8 cellular contexts compared by ENCODE assay signal in genomic region chr11:45917623-45918330, GRCh38. TPM values are rescaled to one million over a fixed set of nuclear protein-coding genes. Genes with fewer than 3 reads are reported as not detected.
DNase-seq lines count a peak whose midpoint lies in the region; ATAC-seq and TF ChIP-seq lines count a peak whose summit lies in the region.

Gene PEX16 (minus strand): TSS chr11:45917877. CDS start chr11:45917811, 66 bp downstream.

- H3K4me1 ChIP-seq in ACC112 (ENCODE audit: control insufficient read depth, insufficient read depth, low read length, unreplicated experiment) (no peaks in the 10 kb centered on the region), breast epithelium (peaks cover 0 to 19% of the 10 kb centered on the region in 2 donors), iPS-20b (ENCODE audit: insufficient read depth, low read length) (peaks cover 20% of the 10 kb centered on the region; the same call in 1 of the 2 replicates)

- H2AFZ ChIP-seq in ACC112 (ENCODE audit: low read length, unreplicated experiment): peak within 1 kb of the TSS; percentile 78

- H3K27me3 ChIP-seq in ACC112 (ENCODE audit: insufficient read depth, low read length) (peaks cover 19% of the 10 kb centered on the region), breast epithelium (no peaks in the 10 kb centered on the region), iPS-20b (ENCODE audit: insufficient read depth, low read length) (peaks cover 16% of the 10 kb centered on the region)

- peak; percentile 99 for DNase-seq in NCI-H2196 treated with DMSO at 0.1 percent for 48 hours (lab: John Stamatoyannopoulos, UW; ENCODE audit: unreplicated experiment)
- DNase-seq in breast epithelium (ENCODE audit: low spot score in 2 of 2): peak; percentile 95 to 99

- H3K4me3 ChIP-seq in ACC112 (ENCODE audit: low read depth, low read length): peak within 1 kb of the TSS; percentile 82
- peak within 1 kb of the TSS; percentile 96 to 100 (median 98) for H3K4me3 ChIP-seq in breast epithelium
- peak within 1 kb of the TSS; percentile 93 for H3K4me3 ChIP-seq in iPS-20b (ENCODE audit: low read length)
- peak within 1 kb of the TSS; percentile 66 to 94 (median 78) for H3K4me3 ChIP-seq in skin epidermis

- peaks cover 13% of the 10 kb centered on the region for H3K79me2 ChIP-seq in ACC112 (ENCODE audit: control insufficient read depth, insufficient read depth, low read length, unreplicated experiment)

- intact Hi-C loops in breast epithelium (cut with DNase I; ENCODE audit: low total_unique reads): no loop called here

- TF ChIP-seq CTCF in VCaP (conservative IDR thresholded peaks at IDR 0.05) (no peak), breast epithelium (IDR thresholded peaks at IDR 0.05) (no peak)

- peak within 1 kb of the TSS; percentile 74; the same call in 1 of the 2 replicates for H3K9ac ChIP-seq in iPS-20b (ENCODE audit: low read depth, low read length)

- ATAC-seq in GM18870 (IDR thresholded peaks at IDR 0.05; ENCODE audit: unreplicated experiment) (peak; percentile 92), HG03135 (IDR thresholded peaks at IDR 0.05; ENCODE audit: unreplicated experiment) (peak; percentile 90)

- peak; percentile 71 for TF ChIP-seq POLR2A in breast epithelium (IDR thresholded peaks at IDR 0.05)

- H3K36me3 ChIP-seq in ACC112 (ENCODE audit: insufficient read depth, low read length) (no peaks in the 10 kb centered on the region), breast epithelium (peaks cover 9% of the 10 kb centered on the region), iPS-20b (ENCODE audit: insufficient read depth, low read depth, low read length) (peaks cover 29% of the 10 kb centered on the region)

- peak within 1 kb of the TSS; percentile 64 for H3K27ac ChIP-seq in ACC112 (ENCODE audit: low read depth, low read length)
- H3K27ac ChIP-seq in VCaP: peak within 1 kb of the TSS; percentile 99
- H3K27ac ChIP-seq in breast epithelium: peak within 1 kb of the TSS; percentile 93 to 98
- H3K27ac ChIP-seq in iPS-20b (ENCODE audit: low read length): peak within 1 kb of the TSS; percentile 31
- H3K27ac ChIP-seq in skin epidermis: peak within 1 kb of the TSS; percentile 71 to 94 (median 89)

- H3K9me3 ChIP-seq in breast epithelium (no peaks in the 10 kb centered on the region), iPS-20b (ENCODE audit: insufficient read depth, low read depth, low read length) (no peaks in the 10 kb centered on the region)

RNA-seq across cellular contexts. Expression of gene PEX16, which starts in this region (rescaled TPM):
- total RNA-seq in breast epithelium: 10 to 100 TPM; 22.1 to 32.8 (median 25.6) TPM

Comparison
In these comparisons a context has a peak if more than half of its experiments do, and no peak if none do; other contexts are left out.
1. Peak in every context shown above with its lines: DNase-seq, ATAC-seq, H3K4me3 ChIP-seq and H3K27ac ChIP-seq.
2. H3K27ac ChIP-seq: peak in every context shown above with its lines; median percentile 99 in VCaP; 96 in breast epithelium; 89 in skin epidermis; 64 in ACC112; 31 in iPS-20b.